26 cellular contexts compared by ENCODE assay signal in the genomic region with DNA sequence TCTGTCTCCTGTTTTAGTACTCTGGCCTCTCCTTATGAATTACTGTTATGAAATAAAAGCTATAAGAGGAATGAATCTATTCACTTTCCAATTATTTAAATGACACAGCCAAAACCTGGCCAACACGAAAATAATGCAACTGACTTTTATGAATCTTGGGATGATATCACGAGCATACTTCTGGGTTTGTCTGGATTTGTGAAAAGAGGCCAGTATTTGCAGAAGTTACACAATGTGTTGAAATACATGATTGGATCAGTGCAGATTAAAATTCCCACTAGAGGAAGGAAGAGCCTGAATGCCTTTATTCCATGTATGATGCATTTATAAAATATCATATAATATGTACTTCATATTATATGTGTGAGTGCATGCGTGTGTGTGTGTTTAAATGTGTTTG.
"Had no signal": no experiment of that assay in that cellular context is flagged by ENCODE, and none has a peak within 500 bp of the region (broad histone marks: within the 10 kb centered on the region; RNA-seq: fewer than 3 reads in every experiment).

No MANE protein-coding gene starts in this region.

- H3K9ac ChIP-seq: neural progenitor cell had no signal

- H3K27me3 ChIP-seq: left lung, neural progenitor cell, ovary, right atrium auricular region, right lobe of liver, spleen, tibial artery, upper lobe of right lung had no signal

- H3K4me3 ChIP-seq: left lung, lower lobe of right lung, neural progenitor cell, ovary, right atrium auricular region, right lobe of liver, skin epidermis, spleen, thoracic aorta, tibial artery, upper lobe of right lung had no signal

- H3K36me3 ChIP-seq: left lung, lower lobe of right lung, neural progenitor cell, ovary, right atrium auricular region, right lobe of liver, spleen, thoracic aorta, tibial artery, upper lobe of right lung had no signal

- H3K9me3 ChIP-seq: lower lobe of right lung, ovary, right lobe of liver, thoracic aorta, tibial artery, upper lobe of right lung had no signal

- DNase-seq: hypothalamus; immature natural killer cell; kidney; left colon; left lung; lower lobe of right lung; mesendoderm; naive B cell; natural killer cell; nephron progenitor cell; ovary; right lobe of liver; spleen; stimulated activated CD4-positive, alpha-beta T cell treated with anti-CD3 and anti-CD28 coated beads, Interleukin-1b, Interleukin-23, amount 100 ng/mL, for 48 hours; stimulated activated CD4-positive, alpha-beta T cell treated with anti-CD3 and anti-CD28 coated beads, Interleukin-2, amount 100 ng/mL, for 48 hours; stimulated activated CD4-positive, alpha-beta T cell treated with anti-CD3 and anti-CD28 coated beads, Interleukin-4, amount 100 ng/mL, for 4 hours; stimulated activated CD8-positive, alpha-beta memory T cell treated with anti-CD3 and anti-CD28 coated beads, Interleukin-4, amount 100 ng/mL, for 48 hours; stimulated activated naive CD4-positive, alpha-beta T cell treated with Interleukin-2 at 50 U/mL for 16 hours; stimulated activated naive CD8-positive, alpha-beta T cell treated with anti-CD3 and anti-CD28 coated beads, Interleukin-15, amount 100 ng/mL, for 72 hours; tibial artery; trophoblast cell; upper lobe of right lung had no signal

- H3K4me1 ChIP-seq: left lung, lower lobe of right lung, right atrium auricular region, right lobe of liver, spleen, tibial artery, upper lobe of right lung had no signal

- H3K27ac ChIP-seq: left lung, lower lobe of right lung, neural progenitor cell, ovary, right atrium auricular region, right lobe of liver, skin epidermis, spleen, thoracic aorta, tibial artery, upper lobe of right lung had no signal

- H3K4me2 ChIP-seq: neural progenitor cell had no signal

- H2AFZ ChIP-seq: neural progenitor cell had no signal
